20 cellular contexts compared by ENCODE assay signal in genomic region chr20:45752747-45753146, GRCh38. TPM values are rescaled to one million over a fixed set of nuclear protein-coding genes. Genes with fewer than 3 reads are reported as not detected.
DNase-seq lines count a peak whose midpoint lies in the region; ATAC-seq and TF ChIP-seq lines count a peak whose summit lies in the region.
"Had no signal": no experiment of that assay in that cellular context is flagged by ENCODE, and none has a peak within 500 bp of the region (broad histone marks: within the 10 kb centered on the region; RNA-seq: fewer than 3 reads in every experiment).

No MANE protein-coding gene starts in this region.

- in situ Hi-C loops in GM13976 (cut with MboI; ENCODE audit: low sequenced_read_pairs, unreplicated experiment) = loop anchor here (25.0 kb wide), 3 partner anchors 165 to 390 kb away; partner anchors contain the start of genes SYS1, WFDC2 and WFDC8
- in situ Hi-C loops in gastrocnemius medialis (cut with MboI; ENCODE audit: low sequenced_read_pairs in 4 of 4) = loop anchor here in 2 of 4 donors (25.0 kb wide), 3 partner anchors 215 to 740 kb away; partner anchors contain the start of genes EPPIN (in 1 of the 2) and WFDC6 (in 1 of the 2)

- H3K9me3 Mint-ChIP-seq in activated CD8-positive, alpha-beta memory T cell treated with anti-CD3 and anti-CD28 coated beads, Interleukin-2, amount 10 ng/mL, durations not matched to agents 7 days and 5 days (ENCODE audit: low read depth) = no peaks in the 10 kb centered on the region
- H3K9me3 Mint-ChIP-seq in activated CD8-positive, alpha-beta T cell treated with anti-CD3 and anti-CD28 coated beads for 36 hours = peaks cover 10% of the 10 kb centered on the region

- no peaks in the 10 kb centered on the region for H3K4me1 ChIP-seq in gastrocnemius medialis
- H3K4me1 ChIP-seq: colonic mucosa, gastroesophageal sphincter, spleen had no signal

- no peaks in the 10 kb centered on the region for H3K27me3 ChIP-seq in gastrocnemius medialis
- H3K27me3 ChIP-seq: colonic mucosa had no signal

- peaks cover 9% of the 10 kb centered on the region for H3K4me1 Mint-ChIP-seq in activated CD8-positive, alpha-beta memory T cell treated with anti-CD3 and anti-CD28 coated beads, Interleukin-2, amount 10 ng/mL, durations not matched to agents 7 days and 5 days
- peaks cover 21% of the 10 kb centered on the region for H3K4me1 Mint-ChIP-seq in activated CD8-positive, alpha-beta T cell treated with anti-CD3 and anti-CD28 coated beads for 36 hours (ENCODE audit: low read depth)

- no peak for TF ChIP-seq POLR2A in gastrocnemius medialis (IDR thresholded peaks at IDR 0.05)

- H3K4me3 ChIP-seq in gastrocnemius medialis = no peak overlapping the region
- H3K4me3 ChIP-seq: colonic mucosa, gastroesophageal sphincter, spleen had no signal

- H3K27ac ChIP-seq in gastrocnemius medialis = no peak overlapping the region
- H3K27ac ChIP-seq: colonic mucosa, gastroesophageal sphincter, spleen, VCaP had no signal

- H3K36me3 Mint-ChIP-seq in activated CD8-positive, alpha-beta memory T cell treated with anti-CD3 and anti-CD28 coated beads, Interleukin-2, amount 10 ng/mL, durations not matched to agents 7 days and 5 days = no peaks in the 10 kb centered on the region
- H3K36me3 Mint-ChIP-seq in activated CD8-positive, alpha-beta T cell treated with anti-CD3 and anti-CD28 coated beads for 36 hours (ENCODE audit: low read depth) = peaks cover 6% of the 10 kb centered on the region
- H3K36me3 Mint-ChIP-seq: CD8-positive, alpha-beta T cell had no signal

- CTCF ChIA-PET in activated CD8-positive, alpha-beta memory T cell treated with anti-CD3 and anti-CD28 coated beads, Interleukin-2, amount 10 ng/mL, durations not matched to agents 7 days and 5 days (lab: Charles Lee) = no interaction called here
- CTCF ChIA-PET in activated CD8-positive, alpha-beta T cell treated with anti-CD3 and anti-CD28 coated beads for 36 hours (lab: Charles Lee) = no interaction called here

- H3K4me3 Mint-ChIP-seq in activated CD8-positive, alpha-beta memory T cell treated with anti-CD3 and anti-CD28 coated beads, Interleukin-2, amount 10 ng/mL, durations not matched to agents 7 days and 5 days = no peak overlapping the region
- H3K4me3 Mint-ChIP-seq in activated CD8-positive, alpha-beta T cell treated with anti-CD3 and anti-CD28 coated beads for 36 hours = no peak overlapping the region
- H3K4me3 Mint-ChIP-seq: CD8-positive, alpha-beta T cell had no signal

- no peak overlapping the region for H3K27ac Mint-ChIP-seq in activated CD8-positive, alpha-beta memory T cell treated with anti-CD3 and anti-CD28 coated beads, Interleukin-2, amount 10 ng/mL, durations not matched to agents 7 days and 5 days
- H3K27ac Mint-ChIP-seq in activated CD8-positive, alpha-beta T cell treated with anti-CD3 and anti-CD28 coated beads for 36 hours = peak overlapping the region; percentile 53
- H3K27ac Mint-ChIP-seq: CD8-positive, alpha-beta T cell had no signal

- H3K36me3 ChIP-seq in gastrocnemius medialis = no peaks in the 10 kb centered on the region
- H3K36me3 ChIP-seq: colonic mucosa, gastroesophageal sphincter, spleen had no signal

- no peak for DNase-seq in activated CD8-positive, alpha-beta memory T cell treated with anti-CD3 and anti-CD28 coated beads, Interleukin-2, amount 10 ng/mL, durations not matched to agents 7 days and 5 days
- DNase-seq in activated CD8-positive, alpha-beta memory T cell treated with anti-CD3 and anti-CD28 coated beads, Interleukin-2, amount 50 U/mL, for 48 hours = no peak
- DNase-seq in GM13976 (ENCODE audit: low spot score) (peak; percentile 34), myocyte (ENCODE audit: low read depth) (peak; percentile 47), gastrocnemius medialis (no peak), NCI-H2081 treated with DMSO at 0.1 percent for 48 hours (lab: John Stamatoyannopoulos, UW) (no peak)
- DNase-seq in activated CD8-positive, alpha-beta T cell treated with anti-CD3 and anti-CD28 coated beads for 36 hours = peak; percentile 54
- DNase-seq: CD8-positive, alpha-beta T cell; colonic mucosa; DND-41; Karpas-422; left ventricle myocardium superior; NCI-H1417; posterior cingulate gyrus; spleen; SW 1271 had no signal

- ATAC-seq in activated CD8-positive, alpha-beta memory T cell treated with anti-CD3 and anti-CD28 coated beads, Interleukin-2, amount 10 ng/mL, durations not matched to agents 7 days and 5 days = peak; percentile 51
- ATAC-seq in activated CD8-positive, alpha-beta T cell treated with anti-CD3 and anti-CD28 coated beads for 36 hours = peak; percentile 79
- no peak for ATAC-seq in GM19455 (IDR thresholded peaks at IDR 0.05; ENCODE audit: unreplicated experiment)
- ATAC-seq in gastrocnemius medialis = no peak
- ATAC-seq: CD8-positive, alpha-beta T cell; gastroesophageal sphincter; left ventricle myocardium superior had no signal

- intact Hi-C loops in activated CD8-positive, alpha-beta T cell treated with anti-CD3 and anti-CD28 coated beads for 36 hours (cut with micrococcal nuclease) = no loop called here
- intact Hi-C loops in gastrocnemius medialis (cut with DNase I; ENCODE audit: low total_unique reads) = no loop called here

- POLR2A ChIA-PET in activated CD8-positive, alpha-beta T cell treated with anti-CD3 and anti-CD28 coated beads for 36 hours (lab: Charles Lee) = no interaction called here

- TF ChIP-seq CTCF in GM13976 (IDR thresholded peaks at IDR 0.05; ENCODE audit: borderline replicate concordance, control extremely low read depth, extremely low read depth, insufficient read depth, missing control alignments) (no peak), gastrocnemius medialis (IDR thresholded peaks at IDR 0.05 in 4 of 5, conservative IDR thresholded peaks at IDR 0.05 in 1 of 5) (no peak)
- no peak for TF ChIP-seq CTCF in activated CD8-positive, alpha-beta T cell treated with anti-CD3 and anti-CD28 coated beads for 36 hours (IDR thresholded peaks at IDR 0.05)

- peaks cover 0 to 9% (median 0%) of the 10 kb centered on the region in 3 donors for H3K9me3 ChIP-seq in gastrocnemius medialis
- H3K9me3 ChIP-seq: colonic mucosa had no signal

- peaks cover 33% of the 10 kb centered on the region for H3K27me3 Mint-ChIP-seq in activated CD8-positive, alpha-beta memory T cell treated with anti-CD3 and anti-CD28 coated beads, Interleukin-2, amount 10 ng/mL, durations not matched to agents 7 days and 5 days
- H3K27me3 Mint-ChIP-seq in activated CD8-positive, alpha-beta T cell treated with anti-CD3 and anti-CD28 coated beads for 36 hours = peaks cover 20% of the 10 kb centered on the region

RNA-seq across cellular contexts. Expression of gene SPINT4, which starts 30.6 kb away (rescaled TPM):
- total RNA-seq in activated CD8-positive, alpha-beta memory T cell treated with anti-CD3 and anti-CD28 coated beads, Interleukin-2, amount 10 ng/mL, durations not matched to agents 7 days and 5 days = not detected
- total RNA-seq in activated CD8-positive, alpha-beta T cell treated with anti-CD3 and anti-CD28 coated beads for 36 hours = not detected
- total RNA-seq in myocyte (not detected in 2 replicates), gastrocnemius medialis (not detected)
- polyA plus RNA-seq in myocyte (2012) = not detected
- total RNA-seq: CD8-positive, alpha-beta T cell; colonic mucosa; gastroesophageal sphincter; H1; left ventricle myocardium superior; spleen had no signal
- polyA plus RNA-seq: H1, spleen had no signal

RNA-seq across cellular contexts. Expression of gene WFDC3, which starts 38.9 kb away (rescaled TPM):
- not detected for total RNA-seq in activated CD8-positive, alpha-beta memory T cell treated with anti-CD3 and anti-CD28 coated beads, Interleukin-2, amount 10 ng/mL, durations not matched to agents 7 days and 5 days
- total RNA-seq in activated CD8-positive, alpha-beta T cell treated with anti-CD3 and anti-CD28 coated beads for 36 hours = under 1 TPM in 1 of 2 experiments, not detected in 1; 0.54 TPM
- 0.24 and 1.8 TPM in 2 replicates for total RNA-seq in myocyte
- 4.5 TPM for polyA plus RNA-seq in myocyte (2012)
- total RNA-seq in gastrocnemius medialis = not detected
- total RNA-seq: CD8-positive, alpha-beta T cell; H1; left ventricle myocardium superior; spleen had no signal

RNA-seq across cellular contexts. Expression of gene DNTTIP1, which starts 39.0 kb away (rescaled TPM):
- total RNA-seq in activated CD8-positive, alpha-beta memory T cell treated with anti-CD3 and anti-CD28 coated beads, Interleukin-2, amount 10 ng/mL, durations not matched to agents 7 days and 5 days = 10 to 100 TPM; 30.5 to 32.7 TPM
- 10 to 100 TPM; 25.3 to 27.1 TPM for total RNA-seq in activated CD8-positive, alpha-beta T cell treated with anti-CD3 and anti-CD28 coated beads for 36 hours
- 27.1 and 31.6 TPM in 2 replicates for total RNA-seq in myocyte
- polyA plus RNA-seq in myocyte (2012) = 47.2 TPM
- total RNA-seq in gastrocnemius medialis = 10 to 100 TPM; 26.1 to 41.9 (median 36.4) TPM

RNA-seq across cellular contexts. Expression of gene WFDC10B, which starts 47.9 kb away (rescaled TPM):
- total RNA-seq in activated CD8-positive, alpha-beta memory T cell treated with anti-CD3 and anti-CD28 coated beads, Interleukin-2, amount 10 ng/mL, durations not matched to agents 7 days and 5 days = not detected
- not detected for total RNA-seq in activated CD8-positive, alpha-beta T cell treated with anti-CD3 and anti-CD28 coated beads for 36 hours
- not detected in 2 replicates for total RNA-seq in myocyte
- polyA plus RNA-seq in myocyte (2012) = 0.23 TPM
- not detected for total RNA-seq in gastrocnemius medialis
- total RNA-seq: CD8-positive, alpha-beta T cell; colonic mucosa; gastroesophageal sphincter; left ventricle myocardium superior; spleen had no signal
- polyA plus RNA-seq: spleen had no signal

RNA-seq across cellular contexts. Expression of gene WFDC13, which starts 50.9 kb away (rescaled TPM):
- total RNA-seq in activated CD8-positive, alpha-beta memory T cell treated with anti-CD3 and anti-CD28 coated beads, Interleukin-2, amount 10 ng/mL, durations not matched to agents 7 days and 5 days = not detected
- total RNA-seq in activated CD8-positive, alpha-beta T cell treated with anti-CD3 and anti-CD28 coated beads for 36 hours = not detected
- not detected in 2 replicates for total RNA-seq in myocyte
- not detected for polyA plus RNA-seq in myocyte (2012)
- not detected for total RNA-seq in gastrocnemius medialis
- total RNA-seq: CD8-positive, alpha-beta T cell; colonic mucosa; gastroesophageal sphincter; H1; left ventricle myocardium superior; spleen had no signal
- polyA plus RNA-seq: H1, spleen had no signal

Comparison
In these comparisons a context has a peak if more than half of its experiments do, and no peak if none do; other contexts are left out.
1. ATAC-seq: peak in activated CD8-positive, alpha-beta memory T cell treated with anti-CD3 and anti-CD28 coated beads, Interleukin-2, amount 10 ng/mL, durations not matched to agents 7 days and 5 days (single experiment) and activated CD8-positive, alpha-beta T cell treated with anti-CD3 and anti-CD28 coated beads for 36 hours (single experiment); none in GM19455 (single experiment) and gastrocnemius medialis (0 of 2).
2. DNase-seq: peak in GM13976 (single experiment), activated CD8-positive, alpha-beta T cell treated with anti-CD3 and anti-CD28 coated beads for 36 hours (single experiment) and myocyte (single experiment); none in activated CD8-positive, alpha-beta memory T cell treated with anti-CD3 and anti-CD28 coated beads, Interleukin-2, amount 10 ng/mL, durations not matched to agents 7 days and 5 days (single experiment), activated CD8-positive, alpha-beta memory T cell treated with anti-CD3 and anti-CD28 coated beads, Interleukin-2, amount 50 U/mL, for 48 hours (single experiment), gastrocnemius medialis (0 of 2) and NCI-H2081 treated with DMSO at 0.1 percent for 48 hours (single experiment).